In the genomic region with DNA sequence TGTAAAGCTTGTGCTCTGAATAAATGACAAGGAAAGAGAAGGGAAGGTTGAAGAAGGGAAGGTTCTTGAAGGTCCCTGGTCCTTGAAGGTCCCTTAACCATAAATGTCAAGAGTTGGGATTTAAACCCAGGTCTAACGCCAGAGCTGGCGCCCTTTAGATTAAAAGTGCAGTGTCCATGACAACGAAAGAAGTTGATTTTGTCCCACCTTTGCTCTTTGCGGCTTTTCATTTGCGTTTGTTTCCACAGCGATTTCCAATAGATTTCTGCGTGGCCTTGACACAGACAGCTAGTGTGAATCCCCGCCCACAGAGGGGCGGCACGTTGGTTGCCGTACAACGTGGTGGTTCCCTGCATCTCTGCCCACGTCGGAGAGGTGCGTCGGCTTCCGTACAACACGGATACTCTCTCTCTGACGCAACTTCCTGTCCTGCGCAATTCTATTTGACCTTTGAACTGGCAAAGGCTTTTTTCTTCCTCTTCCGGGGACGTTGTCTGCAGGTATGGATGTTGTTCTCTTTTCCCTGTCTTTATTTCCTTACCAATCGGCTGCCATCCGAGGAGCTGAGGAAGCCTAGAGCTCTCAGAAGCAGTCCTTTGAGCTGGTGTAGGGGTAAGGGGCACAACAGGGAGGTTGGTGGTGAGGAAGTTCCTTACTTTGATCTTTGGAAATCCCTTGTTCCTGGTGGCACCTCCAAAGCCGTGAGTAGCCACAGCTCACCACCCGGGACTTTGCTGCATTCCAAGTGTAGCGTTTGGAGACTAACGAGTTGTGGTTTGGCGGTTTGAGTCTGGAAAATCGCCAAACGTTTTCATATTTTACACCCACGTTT, we compare ENCODE assay signal across 1 cellular context.
TF ChIP-seq lines count a peak whose summit lies in the region.

A gene (plus strand): TSS at position 476 of the 832 bp plus-strand sequence. CDS start 1,384 bp downstream, outside the sequence.

TF ChIP-seq in HepG2, 621 proteins besides CTCF, POLR2A, EP300 and RAD21 (continued from another document and continues in another):
- TF ChIP-seq, protein P1, sequence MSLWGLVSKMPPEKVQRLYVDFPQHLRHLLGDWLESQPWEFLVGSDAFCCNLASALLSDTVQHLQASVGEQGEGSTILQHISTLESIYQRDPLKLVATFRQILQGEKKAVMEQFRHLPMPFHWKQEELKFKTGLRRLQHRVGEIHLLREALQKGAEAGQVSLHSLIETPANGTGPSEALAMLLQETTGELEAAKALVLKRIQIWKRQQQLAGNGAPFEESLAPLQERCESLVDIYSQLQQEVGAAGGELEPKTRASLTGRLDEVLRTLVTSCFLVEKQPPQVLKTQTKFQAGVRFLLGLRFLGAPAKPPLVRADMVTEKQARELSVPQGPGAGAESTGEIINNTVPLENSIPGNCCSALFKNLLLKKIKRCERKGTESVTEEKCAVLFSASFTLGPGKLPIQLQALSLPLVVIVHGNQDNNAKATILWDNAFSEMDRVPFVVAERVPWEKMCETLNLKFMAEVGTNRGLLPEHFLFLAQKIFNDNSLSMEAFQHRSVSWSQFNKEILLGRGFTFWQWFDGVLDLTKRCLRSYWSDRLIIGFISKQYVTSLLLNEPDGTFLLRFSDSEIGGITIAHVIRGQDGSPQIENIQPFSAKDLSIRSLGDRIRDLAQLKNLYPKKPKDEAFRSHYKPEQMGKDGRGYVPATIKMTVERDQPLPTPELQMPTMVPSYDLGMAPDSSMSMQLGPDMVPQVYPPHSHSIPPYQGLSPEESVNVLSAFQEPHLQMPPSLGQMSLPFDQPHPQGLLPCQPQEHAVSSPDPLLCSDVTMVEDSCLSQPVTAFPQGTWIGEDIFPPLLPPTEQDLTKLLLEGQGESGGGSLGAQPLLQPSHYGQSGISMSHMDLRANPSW (CRISPR knock-in tag; IDR thresholded peaks at IDR 0.05; ENCODE audit: borderline replicate concordance): peak; percentile 86; the same call in 1 of the 2 replicates
- TF ChIP-seq, protein P2, sequence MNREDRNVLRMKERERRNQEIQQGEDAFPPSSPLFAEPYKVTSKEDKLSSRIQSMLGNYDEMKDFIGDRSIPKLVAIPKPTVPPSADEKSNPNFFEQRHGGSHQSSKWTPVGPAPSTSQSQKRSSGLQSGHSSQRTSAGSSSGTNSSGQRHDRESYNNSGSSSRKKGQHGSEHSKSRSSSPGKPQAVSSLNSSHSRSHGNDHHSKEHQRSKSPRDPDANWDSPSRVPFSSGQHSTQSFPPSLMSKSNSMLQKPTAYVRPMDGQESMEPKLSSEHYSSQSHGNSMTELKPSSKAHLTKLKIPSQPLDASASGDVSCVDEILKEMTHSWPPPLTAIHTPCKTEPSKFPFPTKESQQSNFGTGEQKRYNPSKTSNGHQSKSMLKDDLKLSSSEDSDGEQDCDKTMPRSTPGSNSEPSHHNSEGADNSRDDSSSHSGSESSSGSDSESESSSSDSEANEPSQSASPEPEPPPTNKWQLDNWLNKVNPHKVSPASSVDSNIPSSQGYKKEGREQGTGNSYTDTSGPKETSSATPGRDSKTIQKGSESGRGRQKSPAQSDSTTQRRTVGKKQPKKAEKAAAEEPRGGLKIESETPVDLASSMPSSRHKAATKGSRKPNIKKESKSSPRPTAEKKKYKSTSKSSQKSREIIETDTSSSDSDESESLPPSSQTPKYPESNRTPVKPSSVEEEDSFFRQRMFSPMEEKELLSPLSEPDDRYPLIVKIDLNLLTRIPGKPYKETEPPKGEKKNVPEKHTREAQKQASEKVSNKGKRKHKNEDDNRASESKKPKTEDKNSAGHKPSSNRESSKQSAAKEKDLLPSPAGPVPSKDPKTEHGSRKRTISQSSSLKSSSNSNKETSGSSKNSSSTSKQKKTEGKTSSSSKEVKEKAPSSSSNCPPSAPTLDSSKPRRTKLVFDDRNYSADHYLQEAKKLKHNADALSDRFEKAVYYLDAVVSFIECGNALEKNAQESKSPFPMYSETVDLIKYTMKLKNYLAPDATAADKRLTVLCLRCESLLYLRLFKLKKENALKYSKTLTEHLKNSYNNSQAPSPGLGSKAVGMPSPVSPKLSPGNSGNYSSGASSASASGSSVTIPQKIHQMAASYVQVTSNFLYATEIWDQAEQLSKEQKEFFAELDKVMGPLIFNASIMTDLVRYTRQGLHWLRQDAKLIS (CRISPR knock-in tag; IDR thresholded peaks at IDR 0.05): peak; percentile 54; the same call in 1 of the 2 replicates
- TF ChIP-seq FIP1L1 (IDR thresholded peaks at IDR 0.05; ENCODE audit: borderline replicate concordance, insufficient read depth, low read depth, low read length) (no peak), IKZF1 (IDR thresholded peaks at IDR 0.05) (no peak), BORCS8-MEF2B (CRISPR knock-in tag; IDR thresholded peaks at IDR 0.05) (peak; percentile 77), ZNF749 (CRISPR knock-in tag; IDR thresholded peaks at IDR 0.05; ENCODE audit: borderline replicate concordance) (no peak), GTF2F1 (IDR thresholded peaks at IDR 0.05; ENCODE audit: low read length) (peak; percentile 80; the same call in 1 of the 2 replicates), GLI4 (CRISPR knock-in tag; IDR thresholded peaks at IDR 0.05; ENCODE audit: borderline replicate concordance) (peak; percentile 10; the same call in 1 of the 2 replicates), PTBP1 (IDR thresholded peaks at IDR 0.05; ENCODE audit: low read depth, low read length, poor library complexity, severe bottlenecking) (no peak), FOXA3 (CRISPR knock-in tag; IDR thresholded peaks at IDR 0.05) (peak; percentile 48; the same call in 1 of the 2 replicates), TMF1 (CRISPR knock-in tag; IDR thresholded peaks at IDR 0.05; ENCODE audit: low read depth) (peak; percentile 78; the same call in 1 of the 2 replicates), CREM (IDR thresholded peaks at IDR 0.05) (peak; percentile 98), CREM (CRISPR knock-in tag; IDR thresholded peaks at IDR 0.05) (peak; percentile 51; the same call in 1 of the 2 replicates), ZBTB21 (CRISPR knock-in tag; IDR thresholded peaks at IDR 0.05) (peak; percentile 89; the same call in 1 of the 2 replicates), TOE1 (CRISPR knock-in tag; IDR thresholded peaks at IDR 0.05) (no peak), MXD4 (CRISPR knock-in tag; IDR thresholded peaks at IDR 0.05) (0 out of 2 replicates have a peak, but pooled peaks have one; percentile 36), SMC3 (IDR thresholded peaks at IDR 0.05; ENCODE audit: low read length) (0 out of 2 replicates have a peak, but pooled peaks have one; percentile 1), NR2F6 (IDR thresholded peaks at IDR 0.05) (peak; percentile 92), NR2F6 (CRISPR knock-in tag; IDR thresholded peaks at IDR 0.05) (peak; percentile 94), CREB1 (IDR thresholded peaks at IDR 0.05) (peak; percentile 95), CREB1 (CRISPR knock-in tag; IDR thresholded peaks at IDR 0.05) (peak; percentile 99)
- TF ChIP-seq, protein P3, sequence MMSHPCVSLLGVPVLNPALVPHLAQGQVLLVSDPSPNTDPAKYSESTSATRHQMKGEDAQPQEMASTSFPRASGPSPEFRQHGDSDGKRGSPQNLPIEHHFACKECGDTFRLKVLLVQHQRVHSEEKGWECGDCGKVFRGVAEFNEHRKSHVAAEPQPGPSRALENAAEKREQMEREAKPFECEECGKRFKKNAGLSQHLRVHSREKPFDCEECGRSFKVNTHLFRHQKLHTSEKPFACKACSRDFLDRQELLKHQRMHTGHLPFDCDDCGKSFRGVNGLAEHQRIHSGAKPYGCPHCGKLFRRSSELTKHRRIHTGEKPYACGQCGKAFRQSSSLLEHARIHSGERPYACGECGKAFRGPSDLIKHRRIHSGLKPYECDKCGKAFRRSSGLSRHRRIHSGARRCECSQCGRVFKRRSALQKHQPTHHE (CRISPR knock-in tag; IDR thresholded peaks at IDR 0.05; ENCODE audit: borderline replicate concordance): no peak
- TF ChIP-seq, protein P4, sequence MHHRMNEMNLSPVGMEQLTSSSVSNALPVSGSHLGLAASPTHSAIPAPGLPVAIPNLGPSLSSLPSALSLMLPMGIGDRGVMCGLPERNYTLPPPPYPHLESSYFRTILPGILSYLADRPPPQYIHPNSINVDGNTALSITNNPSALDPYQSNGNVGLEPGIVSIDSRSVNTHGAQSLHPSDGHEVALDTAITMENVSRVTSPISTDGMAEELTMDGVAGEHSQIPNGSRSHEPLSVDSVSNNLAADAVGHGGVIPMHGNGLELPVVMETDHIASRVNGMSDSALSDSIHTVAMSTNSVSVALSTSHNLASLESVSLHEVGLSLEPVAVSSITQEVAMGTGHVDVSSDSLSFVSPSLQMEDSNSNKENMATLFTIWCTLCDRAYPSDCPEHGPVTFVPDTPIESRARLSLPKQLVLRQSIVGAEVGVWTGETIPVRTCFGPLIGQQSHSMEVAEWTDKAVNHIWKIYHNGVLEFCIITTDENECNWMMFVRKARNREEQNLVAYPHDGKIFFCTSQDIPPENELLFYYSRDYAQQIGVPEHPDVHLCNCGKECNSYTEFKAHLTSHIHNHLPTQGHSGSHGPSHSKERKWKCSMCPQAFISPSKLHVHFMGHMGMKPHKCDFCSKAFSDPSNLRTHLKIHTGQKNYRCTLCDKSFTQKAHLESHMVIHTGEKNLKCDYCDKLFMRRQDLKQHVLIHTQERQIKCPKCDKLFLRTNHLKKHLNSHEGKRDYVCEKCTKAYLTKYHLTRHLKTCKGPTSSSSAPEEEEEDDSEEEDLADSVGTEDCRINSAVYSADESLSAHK (CRISPR knock-in tag; IDR thresholded peaks at IDR 0.05; ENCODE audit: borderline replicate concordance): no peak
- TF ChIP-seq, protein P5, sequence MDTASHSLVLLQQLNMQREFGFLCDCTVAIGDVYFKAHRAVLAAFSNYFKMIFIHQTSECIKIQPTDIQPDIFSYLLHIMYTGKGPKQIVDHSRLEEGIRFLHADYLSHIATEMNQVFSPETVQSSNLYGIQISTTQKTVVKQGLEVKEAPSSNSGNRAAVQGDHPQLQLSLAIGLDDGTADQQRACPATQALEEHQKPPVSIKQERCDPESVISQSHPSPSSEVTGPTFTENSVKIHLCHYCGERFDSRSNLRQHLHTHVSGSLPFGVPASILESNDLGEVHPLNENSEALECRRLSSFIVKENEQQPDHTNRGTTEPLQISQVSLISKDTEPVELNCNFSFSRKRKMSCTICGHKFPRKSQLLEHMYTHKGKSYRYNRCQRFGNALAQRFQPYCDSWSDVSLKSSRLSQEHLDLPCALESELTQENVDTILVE (CRISPR knock-in tag; IDR thresholded peaks at IDR 0.05): 0 out of 2 replicates have a peak, but pooled peaks have one; percentile 49
- TF ChIP-seq, protein P6, sequence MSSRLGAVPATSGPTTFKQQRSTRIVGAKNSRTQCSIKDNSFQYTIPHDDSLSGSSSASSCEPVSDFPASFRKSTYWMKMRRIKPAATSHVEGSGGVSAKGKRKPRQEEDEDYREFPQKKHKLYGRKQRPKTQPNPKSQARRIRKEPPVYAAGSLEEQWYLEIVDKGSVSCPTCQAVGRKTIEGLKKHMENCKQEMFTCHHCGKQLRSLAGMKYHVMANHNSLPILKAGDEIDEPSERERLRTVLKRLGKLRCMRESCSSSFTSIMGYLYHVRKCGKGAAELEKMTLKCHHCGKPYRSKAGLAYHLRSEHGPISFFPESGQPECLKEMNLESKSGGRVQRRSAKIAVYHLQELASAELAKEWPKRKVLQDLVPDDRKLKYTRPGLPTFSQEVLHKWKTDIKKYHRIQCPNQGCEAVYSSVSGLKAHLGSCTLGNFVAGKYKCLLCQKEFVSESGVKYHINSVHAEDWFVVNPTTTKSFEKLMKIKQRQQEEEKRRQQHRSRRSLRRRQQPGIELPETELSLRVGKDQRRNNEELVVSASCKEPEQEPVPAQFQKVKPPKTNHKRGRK (CRISPR knock-in tag; IDR thresholded peaks at IDR 0.05): no peak
- TF ChIP-seq, protein P7, sequence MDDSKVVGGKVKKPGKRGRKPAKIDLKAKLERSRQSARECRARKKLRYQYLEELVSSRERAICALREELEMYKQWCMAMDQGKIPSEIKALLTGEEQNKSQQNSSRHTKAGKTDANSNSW (CRISPR knock-in tag; IDR thresholded peaks at IDR 0.05; ENCODE audit: borderline replicate concordance): no peak
- TF ChIP-seq, protein P8, sequence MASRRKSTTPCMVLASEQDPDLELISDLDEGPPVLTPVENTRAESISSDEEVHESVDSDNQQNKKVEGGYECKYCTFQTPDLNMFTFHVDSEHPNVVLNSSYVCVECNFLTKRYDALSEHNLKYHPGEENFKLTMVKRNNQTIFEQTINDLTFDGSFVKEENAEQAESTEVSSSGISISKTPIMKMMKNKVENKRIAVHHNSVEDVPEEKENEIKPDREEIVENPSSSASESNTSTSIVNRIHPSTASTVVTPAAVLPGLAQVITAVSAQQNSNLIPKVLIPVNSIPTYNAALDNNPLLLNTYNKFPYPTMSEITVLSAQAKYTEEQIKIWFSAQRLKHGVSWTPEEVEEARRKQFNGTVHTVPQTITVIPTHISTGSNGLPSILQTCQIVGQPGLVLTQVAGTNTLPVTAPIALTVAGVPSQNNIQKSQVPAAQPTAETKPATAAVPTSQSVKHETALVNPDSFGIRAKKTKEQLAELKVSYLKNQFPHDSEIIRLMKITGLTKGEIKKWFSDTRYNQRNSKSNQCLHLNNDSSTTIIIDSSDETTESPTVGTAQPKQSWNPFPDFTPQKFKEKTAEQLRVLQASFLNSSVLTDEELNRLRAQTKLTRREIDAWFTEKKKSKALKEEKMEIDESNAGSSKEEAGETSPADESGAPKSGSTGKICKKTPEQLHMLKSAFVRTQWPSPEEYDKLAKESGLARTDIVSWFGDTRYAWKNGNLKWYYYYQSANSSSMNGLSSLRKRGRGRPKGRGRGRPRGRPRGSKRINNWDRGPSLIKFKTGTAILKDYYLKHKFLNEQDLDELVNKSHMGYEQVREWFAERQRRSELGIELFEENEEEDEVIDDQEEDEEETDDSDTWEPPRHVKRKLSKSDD (CRISPR knock-in tag; IDR thresholded peaks at IDR 0.05; ENCODE audit: low read depth): no peak
- TF ChIP-seq, protein P9, sequence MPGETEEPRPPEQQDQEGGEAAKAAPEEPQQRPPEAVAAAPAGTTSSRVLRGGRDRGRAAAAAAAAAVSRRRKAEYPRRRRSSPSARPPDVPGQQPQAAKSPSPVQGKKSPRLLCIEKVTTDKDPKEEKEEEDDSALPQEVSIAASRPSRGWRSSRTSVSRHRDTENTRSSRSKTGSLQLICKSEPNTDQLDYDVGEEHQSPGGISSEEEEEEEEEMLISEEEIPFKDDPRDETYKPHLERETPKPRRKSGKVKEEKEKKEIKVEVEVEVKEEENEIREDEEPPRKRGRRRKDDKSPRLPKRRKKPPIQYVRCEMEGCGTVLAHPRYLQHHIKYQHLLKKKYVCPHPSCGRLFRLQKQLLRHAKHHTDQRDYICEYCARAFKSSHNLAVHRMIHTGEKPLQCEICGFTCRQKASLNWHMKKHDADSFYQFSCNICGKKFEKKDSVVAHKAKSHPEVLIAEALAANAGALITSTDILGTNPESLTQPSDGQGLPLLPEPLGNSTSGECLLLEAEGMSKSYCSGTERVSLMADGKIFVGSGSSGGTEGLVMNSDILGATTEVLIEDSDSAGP (CRISPR knock-in tag; IDR thresholded peaks at IDR 0.05; ENCODE audit: borderline replicate concordance): peak; percentile 73
- TF ChIP-seq, protein P10, sequence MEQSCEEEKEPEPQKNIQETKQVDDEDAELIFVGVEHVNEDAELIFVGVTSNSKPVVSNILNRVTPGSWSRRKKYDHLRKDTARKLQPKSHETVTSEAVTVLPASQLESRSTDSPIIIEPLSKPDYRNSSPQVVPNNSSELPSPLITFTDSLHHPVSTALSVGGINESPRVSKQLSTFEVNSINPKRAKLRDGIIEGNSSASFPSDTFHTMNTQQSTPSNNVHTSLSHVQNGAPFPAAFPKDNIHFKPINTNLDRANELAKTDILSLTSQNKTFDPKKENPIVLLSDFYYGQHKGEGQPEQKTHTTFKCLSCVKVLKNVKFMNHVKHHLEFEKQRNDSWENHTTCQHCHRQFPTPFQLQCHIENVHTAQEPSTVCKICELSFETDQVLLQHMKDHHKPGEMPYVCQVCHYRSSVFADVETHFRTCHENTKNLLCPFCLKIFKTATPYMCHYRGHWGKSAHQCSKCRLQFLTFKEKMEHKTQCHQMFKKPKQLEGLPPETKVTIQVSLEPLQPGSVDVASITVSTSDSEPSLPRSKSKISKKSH (CRISPR knock-in tag; IDR thresholded peaks at IDR 0.05; ENCODE audit: borderline replicate concordance): peak; percentile 56; the same call in 1 of the 2 replicates
